8 cellular contexts compared by ENCODE assay signal in the genomic region with DNA sequence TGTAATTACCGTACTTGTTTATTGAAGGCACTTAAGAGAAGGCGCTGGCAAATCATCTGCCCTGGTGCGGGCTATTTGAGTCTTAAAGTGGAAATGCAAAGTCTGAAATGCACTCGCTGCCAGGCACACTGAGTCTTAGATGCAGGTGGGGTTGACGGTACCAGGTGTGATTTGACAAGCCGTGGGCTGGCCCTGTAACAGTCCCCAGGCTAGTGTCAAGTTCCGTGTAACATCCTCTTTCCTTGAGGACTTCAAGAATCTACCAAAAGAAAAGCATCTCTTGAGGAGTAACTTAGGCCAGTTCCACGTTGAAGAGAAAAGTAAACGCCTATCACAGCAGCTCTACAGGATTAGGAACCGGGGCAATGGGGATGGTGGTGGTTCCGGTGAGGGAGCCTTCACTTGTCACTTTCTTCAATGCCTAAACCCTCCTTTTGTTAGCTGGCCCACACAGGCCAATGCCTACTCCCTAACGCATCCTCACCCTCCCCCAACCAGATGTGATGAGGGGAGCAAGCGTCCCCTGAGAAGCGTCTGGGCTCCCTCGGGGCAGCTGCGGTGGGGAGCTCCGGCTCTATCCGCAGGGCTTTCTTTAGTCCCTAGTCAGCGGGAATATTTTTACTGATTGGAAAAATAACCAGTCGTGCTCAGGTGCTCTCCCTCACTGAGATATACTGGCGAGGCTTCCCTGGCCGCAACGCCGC. TPM values are rescaled to one million over a fixed set of nuclear protein-coding genes. Genes with fewer than 3 reads are reported as not detected.
DNase-seq lines count a peak whose midpoint lies in the region; ATAC-seq and TF ChIP-seq lines count a peak whose summit lies in the region.

No MANE protein-coding gene starts in this region.

- H3K4me3 ChIP-seq in lower lobe of right lung (peak overlapping the region; percentile 91), urinary bladder (ENCODE audit: low read depth, low read length) (peak overlapping the region; percentile 41)

- H3K27me3 Mint-ChIP-seq in activated naive CD4-positive, alpha-beta T cell treated with anti-CD3 and anti-CD28 coated beads, Interleukin-2, amount 10 ng/mL, durations not matched to agents 7 days and 5 days, result peaks cover 9% of the 10 kb centered on the region

- H3K4me1 Mint-ChIP-seq in activated naive CD4-positive, alpha-beta T cell treated with anti-CD3 and anti-CD28 coated beads, Interleukin-2, amount 10 ng/mL, durations not matched to agents 7 days and 5 days, result peaks cover 44% of the 10 kb centered on the region

- peak overlapping the region; percentile 100 for H3K27ac Mint-ChIP-seq in activated naive CD4-positive, alpha-beta T cell treated with anti-CD3 and anti-CD28 coated beads, Interleukin-2, amount 10 ng/mL, durations not matched to agents 7 days and 5 days

- H3K4me3 Mint-ChIP-seq in activated naive CD4-positive, alpha-beta T cell treated with anti-CD3 and anti-CD28 coated beads, Interleukin-2, amount 10 ng/mL, durations not matched to agents 7 days and 5 days, result peak overlapping the region; percentile 95

- H3K36me3 Mint-ChIP-seq in activated naive CD4-positive, alpha-beta T cell treated with anti-CD3 and anti-CD28 coated beads, Interleukin-2, amount 10 ng/mL, durations not matched to agents 7 days and 5 days, result peaks cover 39% of the 10 kb centered on the region

- H3K36me3 ChIP-seq in lower lobe of right lung (no peaks in the 10 kb centered on the region), urinary bladder (ENCODE audit: insufficient read depth) (no peaks in the 10 kb centered on the region)

- H3K9me3 Mint-ChIP-seq in activated naive CD4-positive, alpha-beta T cell treated with anti-CD3 and anti-CD28 coated beads, Interleukin-2, amount 10 ng/mL, durations not matched to agents 7 days and 5 days, result no peaks in the 10 kb centered on the region

- WGBS in urinary bladder, result 10% methylated on average over 24 of the region's 24 CpGs

- H3K4me1 ChIP-seq in lower lobe of right lung, result peaks cover 30% of the 10 kb centered on the region
- H3K4me1 ChIP-seq in urinary bladder (ENCODE audit: insufficient read depth), result peaks cover 2% of the 10 kb centered on the region

- no peaks in the 10 kb centered on the region for H3K27me3 ChIP-seq in lower lobe of right lung (ENCODE audit: low read depth)

- CTCF ChIA-PET in activated naive CD4-positive, alpha-beta T cell treated with anti-CD3 and anti-CD28 coated beads, Interleukin-2, amount 10 ng/mL, durations not matched to agents 7 days and 5 days (lab: Charles Lee), result interaction anchor here (3.6 kb wide), 1 partner anchor 16 kb away, joined by 32 read pairs; no protein-coding TSS in a partner anchor

- ATAC-seq in HG02623 (IDR thresholded peaks at IDR 0.05; ENCODE audit: unreplicated experiment) (peak; percentile 22), lower lobe of right lung (peak; percentile 1 to 2)

- H3K9me3 ChIP-seq in lower lobe of right lung, result no peaks in the 10 kb centered on the region

- no peak for TF ChIP-seq CTCF in lower lobe of right lung (IDR thresholded peaks at IDR 0.05)

- H3K27ac ChIP-seq in caudate nucleus (ENCODE audit: low read depth, low read length) (peak overlapping the region; percentile 94), lower lobe of right lung (peak overlapping the region; percentile 98), urinary bladder (ENCODE audit: low read depth) (no peak overlapping the region)

- intact Hi-C loops in lower lobe of right lung (cut with DNase I), result no loop called here

- no peak for DNase-seq in activated naive CD4-positive, alpha-beta T cell treated with anti-CD3 and anti-CD28 coated beads, Interleukin-2, amount 10 ng/mL, durations not matched to agents 7 days and 5 days
- no peak for DNase-seq in activated naive CD4-positive, alpha-beta T cell treated with Interleukin-2 at 50 U/mL for 16 hours
- DNase-seq in NCI-H345 (lab: John Stamatoyannopoulos, UW) (peak; percentile 29), caudate nucleus (lab: John Stamatoyannopoulos, UW) (peak in 5 of 61 donors; percentile 32 to 62 (median 58)), lower lobe of right lung (no peak), RPMI8226 (no peak)

RNA-seq across cellular contexts. Expression of gene UGP2, which starts 1.5 kb away (rescaled TPM):
- 144 TPM for total RNA-seq in lower lobe of right lung
- 158 TPM for total RNA-seq in urinary bladder
- 134 TPM for polyA plus RNA-seq in urinary bladder
